Comparison of ENCODE assay signal across 17 cellular contexts in genomic region chr7:33258561-33258960, GRCh38.
A peak's percentile ranks its signal among the peaks of the same experiment; 100 is the strongest.
DNase-seq lines count a peak whose midpoint lies in the region; ATAC-seq and TF ChIP-seq lines count a peak whose summit lies in the region.
"Had no signal": no experiment of that assay in that cellular context is flagged by ENCODE, and none has a peak within 500 bp of the region (broad histone marks: within the 10 kb centered on the region; RNA-seq: fewer than 3 reads in every experiment).

No MANE protein-coding gene starts in this region.

- H3K4ac ChIP-seq in IMR-90 (ENCODE audit: low read depth, low read length): no peak overlapping the region

- no peak overlapping the region for H2AK9ac ChIP-seq in IMR-90 (replicated peaks; ENCODE audit: low read depth, low read length, poor library complexity)

- TF ChIP-seq CTCF in AG10803 (conservative IDR thresholded peaks at IDR 0.05; ENCODE audit: low read length) (no peak), IMR-90 (conservative IDR thresholded peaks at IDR 0.05; ENCODE audit: low read depth, low read length) (no peak), choroid plexus epithelial cell (conservative IDR thresholded peaks at IDR 0.05; ENCODE audit: low read depth, low read length) (no peak), mammary epithelial cell (conservative IDR thresholded peaks at IDR 0.05 in 1 of 2, IDR thresholded peaks at IDR 0.05 in 1 of 2; ENCODE audit: extremely low read depth in 1 of 2, insufficient read depth in 1 of 2, low read depth in 1 of 2, low read length in 2 of 2) (no peak)

- H3K9ac ChIP-seq in IMR-90 (ENCODE audit: low read depth, low read length) (no peak overlapping the region), mammary epithelial cell (ENCODE audit: insufficient read depth, low read length) (no peak overlapping the region)

- POLR2A ChIA-PET in IMR-90 (lab: Charles Lee; ENCODE audit: unreplicated experiment): no interaction called here

- CTCF ChIA-PET in IMR-90 (lab: Yijun Ruan, JAX) (no interaction called here), mammary epithelial cell (lab: Charles Lee; ENCODE audit: low non-redundant PET) (no interaction called here)

- H4K5ac ChIP-seq in IMR-90 (ENCODE audit: low read depth, low read length): no peak overlapping the region

- no peak overlapping the region for H2BK120ac ChIP-seq in IMR-90 (ENCODE audit: low read depth, low read length)

- DNase-seq in AG10803 (ENCODE audit: low read depth): peak; percentile 85
- DNase-seq in IMR-90: peak; percentile 64
- peak; percentile 47 for DNase-seq in choroid plexus epithelial cell (ENCODE audit: low read depth)
- DNase-seq in iris pigment epithelial cell (ENCODE audit: low read depth): peak; percentile 69
- no peak for DNase-seq in mammary epithelial cell
- DNase-seq in NCI-H526 treated with DMSO at 0.1 percent for 48 hours (lab: John Stamatoyannopoulos, UW): no peak
- DNase-seq: CD4-positive, alpha-beta memory T cell; DMS79; MV-4-11; NCI-H1417; NCI-H187 treated with DMSO at 0.1 percent for 48 hours; NCI-H748 treated with DMSO at 0.1 percent for 48 hours; OCI-M1; RPMI8226 had no signal

- H3K4me3 ChIP-seq in AG10803 (ENCODE audit: low read length): no peak overlapping the region
- H3K4me3 ChIP-seq in IMR-90 (ENCODE audit: insufficient read depth, low read depth, low read length): no peak overlapping the region
- H3K4me3 ChIP-seq in choroid plexus epithelial cell (ENCODE audit: low read depth, low read length): no peak overlapping the region
- H3K4me3 ChIP-seq in mammary epithelial cell (replicated peaks in 1 of 3; ENCODE audit: insufficient read depth in 1 of 3, low read depth in 2 of 3, low read length in 3 of 3): no peak overlapping the region
- H3K4me3 ChIP-seq: K562 had no signal

- TF ChIP-seq RAD21 in IMR-90 (IDR thresholded peaks at IDR 0.05; ENCODE audit: low read length): no peak

- H3K9me1 ChIP-seq in IMR-90 (ENCODE audit: insufficient read depth, low read length): no peaks in the 10 kb centered on the region

- no peak overlapping the region for H3K18ac ChIP-seq in IMR-90 (ENCODE audit: low read depth, low read length)

- in situ Hi-C loops in IMR-90 (cut with MboI; ENCODE audit: low sequenced_read_pairs): loop anchor here (10.0 kb wide), 1 partner anchor 676 kb away; no protein-coding TSS in a partner anchor
- in situ Hi-C loops in mammary epithelial cell (cut with MboI; ENCODE audit: low sequenced_read_pairs in 2 of 2): no loop called here

- BruUV-seq in IMR-90 (replicated peaks; lab: Mats Ljungman, UMichigan): no TSS peak
- BruUV-seq in mammary epithelial cell (replicated peaks; lab: Mats Ljungman, UMichigan): no TSS peak

- no peak overlapping the region for H2AK5ac ChIP-seq in IMR-90 (ENCODE audit: low read depth, low read length)

- no peak overlapping the region for H3K27ac ChIP-seq in IMR-90 (ENCODE audit: insufficient read depth, low read length)
- no peak overlapping the region for H3K27ac ChIP-seq in mammary epithelial cell (ENCODE audit: insufficient read depth, low read depth, low read length)

- no peaks in the 10 kb centered on the region for H3K27me3 ChIP-seq in IMR-90 (ENCODE audit: control insufficient read depth, insufficient read depth, low read length)
- no peaks in the 10 kb centered on the region for H3K27me3 ChIP-seq in mammary epithelial cell (ENCODE audit: insufficient read depth, low read length)

- no peak overlapping the region for H4K8ac ChIP-seq in IMR-90 (ENCODE audit: low read depth in 2 of 2, low read length in 2 of 2)

- H3K4me2 ChIP-seq in IMR-90 (ENCODE audit: low read depth, low read length) (no peak overlapping the region; the same call in 1 of the 2 replicates), mammary epithelial cell (ENCODE audit: insufficient read depth, low read depth, low read length) (no peak overlapping the region)

- H2BK20ac ChIP-seq in IMR-90 (ENCODE audit: low read depth, low read length): no peak overlapping the region

- no peak for TF ChIP-seq POLR2A in IMR-90 (IDR thresholded peaks at IDR 0.05; ENCODE audit: low read depth, low read length)

- no peak overlapping the region for H4K91ac ChIP-seq in IMR-90 (ENCODE audit: insufficient read depth, low read depth, low read length)

- H3K79me1 ChIP-seq in IMR-90 (ENCODE audit: low read depth in 1 of 2, low read length in 2 of 2): no peaks in the 10 kb centered on the region; a peak in 1 of 4 replicates

- H3K9me3 ChIP-seq in IMR-90 (ENCODE audit: control insufficient read depth, insufficient read depth, low read length) (no peaks in the 10 kb centered on the region), mammary epithelial cell (replicated peaks; ENCODE audit: insufficient read depth, low read length) (no peaks in the 10 kb centered on the region)

- H4K20me1 ChIP-seq in IMR-90 (ENCODE audit: insufficient read depth, low read length): no peaks in the 10 kb centered on the region
- H4K20me1 ChIP-seq in mammary epithelial cell (ENCODE audit: insufficient read depth, low read length): no peaks in the 10 kb centered on the region

- no peaks in the 10 kb centered on the region for H3K79me2 ChIP-seq in mammary epithelial cell (ENCODE audit: insufficient read depth, low read length)

- H3K4me1 ChIP-seq in IMR-90 (ENCODE audit: control insufficient read depth, insufficient read depth, low read length): no peaks in the 10 kb centered on the region; the same call in 1 of the 2 replicates
- no peaks in the 10 kb centered on the region for H3K4me1 ChIP-seq in mammary epithelial cell (ENCODE audit: insufficient read depth, low read length)

- no CpG with 5 or more reads among the region's 1 CpG for WGBS in IMR-90 (ENCODE audit: extremely low coverage in 2 of 2, insufficient read length in 1 of 2), 2 experiments
- WGBS in mammary epithelial cell (ENCODE audit: low coverage, missing lambda C conversion rate): 88% methylated on average over 1 of the region's 1 CpG

- H2BK5ac ChIP-seq in IMR-90 (ENCODE audit: low read depth, low read length, poor library complexity, severe bottlenecking): peak overlapping the region; percentile 63

- dilution Hi-C loops in IMR-90 (cut with HindIII; ENCODE audit: low sequenced_read_pairs, unreplicated experiment) (no loop called here), mammary epithelial cell (cut with HindIII; ENCODE audit: low sequenced_read_pairs) (no loop called here)

- H3K23ac ChIP-seq in IMR-90 (ENCODE audit: low read depth, low read length): no peak overlapping the region

- intact Hi-C loops in IMR-90 (cut with micrococcal nuclease) (no loop called here), mammary epithelial cell (cut with micrococcal nuclease) (no loop called here)

- no peak overlapping the region for H2BK15ac ChIP-seq in IMR-90 (ENCODE audit: low read depth, low read length)

- H3K14ac ChIP-seq in IMR-90 (replicated peaks; ENCODE audit: low read depth, low read length): no peak overlapping the region

- H2AFZ ChIP-seq in IMR-90 (replicated peaks; ENCODE audit: low read length, poor library complexity) (no peak overlapping the region), mammary epithelial cell (ENCODE audit: low read depth, low read length) (no peak overlapping the region)

- peak; percentile 87 for ATAC-seq in IMR-90 (ENCODE audit: low read depth)
- no peak for ATAC-seq in HG02610 (IDR thresholded peaks at IDR 0.05; ENCODE audit: unreplicated experiment)
- ATAC-seq: HCT116, K562 had no signal

- no peak overlapping the region for H3K56ac ChIP-seq in IMR-90 (ENCODE audit: extremely low read depth, insufficient read depth, low read length)

- H3K36me3 ChIP-seq in IMR-90 (ENCODE audit: control insufficient read depth, insufficient read depth, low read length) (no peaks in the 10 kb centered on the region), mammary epithelial cell (ENCODE audit: insufficient read depth, low read length) (no peaks in the 10 kb centered on the region)

TF ChIP-seq in IMR-90, 13 proteins besides CTCF, POLR2A, EP300 and RAD21:
- no peak for TF ChIP-seq MAZ (IDR thresholded peaks at IDR 0.05; ENCODE audit: borderline replicate concordance, low read depth, low read length)
- no peak for TF ChIP-seq SMC3 (IDR thresholded peaks at IDR 0.05; ENCODE audit: low read depth, low read length)
- no peak for TF ChIP-seq MAFK (IDR thresholded peaks at IDR 0.05; ENCODE audit: low read depth, low read length)
- no peak for TF ChIP-seq RFX5 (IDR thresholded peaks at IDR 0.05; ENCODE audit: low read depth, low read length)
- TF ChIP-seq NFE2L2 (IDR thresholded peaks at IDR 0.05; ENCODE audit: low read depth, low read length): no peak
- TF ChIP-seq BHLHE40 (IDR thresholded peaks at IDR 0.05; ENCODE audit: low read depth, low read length): no peak
- no peak for TF ChIP-seq USF2 (IDR thresholded peaks at IDR 0.05; ENCODE audit: low read depth, low read length)
- no peak for TF ChIP-seq RCOR1 (IDR thresholded peaks at IDR 0.05; ENCODE audit: insufficient replicate concordance, low read length)
- no peak for TF ChIP-seq CHD1 (IDR thresholded peaks at IDR 0.05; ENCODE audit: low read depth, low read length)
- TF ChIP-seq MXI1 (IDR thresholded peaks at IDR 0.05; ENCODE audit: borderline replicate concordance, low read depth, low read length): no peak

Comparison
In these comparisons a context has a peak if more than half of its experiments do, and no peak if none do; other contexts are left out.
1. DNase-seq: peak in AG10803 (single experiment), IMR-90 (single experiment), choroid plexus epithelial cell (single experiment) and iris pigment epithelial cell (single experiment); none in mammary epithelial cell (single experiment) and NCI-H526 treated with DMSO at 0.1 percent for 48 hours (single experiment).